In the genomic region with DNA sequence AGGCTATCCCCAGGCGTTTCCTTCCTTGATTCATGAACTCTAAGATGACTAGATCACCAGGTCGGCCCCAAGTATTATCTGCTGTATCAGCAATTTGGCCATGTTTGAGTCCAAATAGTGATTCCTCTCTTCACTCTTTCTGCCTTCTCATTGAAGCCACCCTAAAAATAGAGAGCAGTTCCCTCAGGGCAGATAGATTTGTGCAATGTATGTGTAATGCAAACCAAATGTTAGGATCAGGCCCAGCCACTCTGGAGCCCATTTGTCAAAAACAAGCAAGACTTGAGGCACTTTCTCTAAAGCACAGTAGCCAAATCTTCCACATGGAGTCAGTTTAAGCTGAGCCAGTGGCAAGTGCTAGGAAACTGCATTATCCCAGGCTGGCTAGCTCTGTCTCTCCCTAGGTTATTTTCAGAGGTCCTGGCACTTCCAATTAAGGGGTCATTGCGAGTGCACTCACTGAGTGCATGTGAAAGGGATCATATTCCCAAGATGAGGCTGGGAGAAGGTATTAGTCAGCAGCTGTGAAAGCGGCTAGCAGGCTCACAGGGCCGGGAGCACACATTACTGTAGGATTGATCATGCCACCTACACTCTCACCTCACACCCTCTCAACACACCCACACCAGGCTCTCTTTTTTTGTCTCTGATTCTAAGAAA, we compare ENCODE assay signal across 10 cellular contexts.
DNase-seq lines count a peak whose midpoint lies in the region; ATAC-seq and TF ChIP-seq lines count a peak whose summit lies in the region.
"Had no signal": no experiment of that assay in that cellular context is flagged by ENCODE, and none has a peak within 500 bp of the region (broad histone marks: within the 10 kb centered on the region; RNA-seq: fewer than 3 reads in every experiment).

No MANE protein-coding gene starts in this region.

- no peak overlapping the region for H3K4me3 Mint-ChIP-seq in activated naive CD4-positive, alpha-beta T cell treated with anti-CD3 and anti-CD28 coated beads for 36 hours
- H3K4me3 Mint-ChIP-seq: activated CD8-positive, alpha-beta memory T cell treated with anti-CD3 and anti-CD28 coated beads, Interleukin-2, amount 10 ng/mL, durations not matched to agents 7 days and 5 days had no signal

- no peak overlapping the region for H3K9ac ChIP-seq in parathyroid adenoma

- H3K36me3 ChIP-seq in parathyroid adenoma (ENCODE audit: control insufficient read depth, insufficient read depth, low read length), result no peaks in the 10 kb centered on the region

- no peak overlapping the region for H2AFZ ChIP-seq in parathyroid adenoma

- no peak overlapping the region for H3K27ac Mint-ChIP-seq in activated naive CD4-positive, alpha-beta T cell treated with anti-CD3 and anti-CD28 coated beads for 36 hours
- H3K27ac Mint-ChIP-seq: activated CD8-positive, alpha-beta memory T cell treated with anti-CD3 and anti-CD28 coated beads, Interleukin-2, amount 10 ng/mL, durations not matched to agents 7 days and 5 days had no signal

- no peaks in the 10 kb centered on the region for H3K9me3 ChIP-seq in parathyroid adenoma (ENCODE audit: control insufficient read depth, low read length)

- CTCF ChIA-PET in activated naive CD4-positive, alpha-beta T cell treated with anti-CD3 and anti-CD28 coated beads for 36 hours (lab: Charles Lee), result interaction anchor here (1.1 kb wide), 1 partner anchor 43 kb away, joined by 3 read pairs; no protein-coding TSS in a partner anchor

- peak overlapping the region; percentile 16 for H3K4me2 ChIP-seq in parathyroid adenoma (ENCODE audit: low read length)

- H3K4me3 ChIP-seq in parathyroid adenoma (ENCODE audit: low read depth, low read length), result no peak overlapping the region

- no peaks in the 10 kb centered on the region for H3K27me3 ChIP-seq in parathyroid adenoma (ENCODE audit: control insufficient read depth, insufficient read depth, low read length)

- H3K27ac ChIP-seq in parathyroid adenoma, result no peak overlapping the region

- intact Hi-C loops in activated naive CD4-positive, alpha-beta T cell treated with anti-CD3 and anti-CD28 coated beads for 36 hours (cut with micrococcal nuclease), result no loop called here

- H3K79me2 ChIP-seq in parathyroid adenoma, result no peaks in the 10 kb centered on the region

- H3K4me1 ChIP-seq in parathyroid adenoma, result no peaks in the 10 kb centered on the region

- ATAC-seq in GM21381 (IDR thresholded peaks at IDR 0.05; ENCODE audit: unreplicated experiment), result no peak
- ATAC-seq in HG02852 (IDR thresholded peaks at IDR 0.05; ENCODE audit: unreplicated experiment), result no peak
- ATAC-seq: activated CD8-positive, alpha-beta memory T cell treated with anti-CD3 and anti-CD28 coated beads, Interleukin-2, amount 10 ng/mL, durations not matched to agents 7 days and 5 days had no signal

- no peaks in the 10 kb centered on the region for H3K36me3 Mint-ChIP-seq in activated naive CD4-positive, alpha-beta T cell treated with anti-CD3 and anti-CD28 coated beads for 36 hours (ENCODE audit: low read depth)
- H3K36me3 Mint-ChIP-seq: activated CD8-positive, alpha-beta memory T cell treated with anti-CD3 and anti-CD28 coated beads, Interleukin-2, amount 10 ng/mL, durations not matched to agents 7 days and 5 days had no signal

- no peak for TF ChIP-seq CTCF in parathyroid adenoma (IDR thresholded peaks at IDR 0.05)

- peaks cover 29% of the 10 kb centered on the region for H3K27me3 Mint-ChIP-seq in activated naive CD4-positive, alpha-beta T cell treated with anti-CD3 and anti-CD28 coated beads for 36 hours (ENCODE audit: low read depth)

- DNase-seq in ELF-1 (ENCODE audit: low read depth, low spot score) (peak; percentile 57), NCI-H82 (lab: John Stamatoyannopoulos, UW) (peak; percentile 92), fibroblast of gingiva (ENCODE audit: low read depth) (peak; percentile 96)
- DNase-seq in stimulated activated CD4-positive, alpha-beta T cell treated with anti-CD3 and anti-CD28 coated beads, Interleukin-2, amount 100 ng/mL, for 24 hours, result no peak
- no peak for DNase-seq in activated naive CD4-positive, alpha-beta T cell treated with anti-CD3 and anti-CD28 coated beads for 36 hours
- DNase-seq: activated CD8-positive, alpha-beta memory T cell treated with anti-CD3 and anti-CD28 coated beads, Interleukin-2, amount 10 ng/mL, durations not matched to agents 7 days and 5 days; NCI-H446 had no signal

- H3K9me3 Mint-ChIP-seq in activated naive CD4-positive, alpha-beta T cell treated with anti-CD3 and anti-CD28 coated beads for 36 hours, result no peaks in the 10 kb centered on the region

- H3K4me1 Mint-ChIP-seq in activated naive CD4-positive, alpha-beta T cell treated with anti-CD3 and anti-CD28 coated beads for 36 hours (ENCODE audit: low read depth), result no peaks in the 10 kb centered on the region
- H3K4me1 Mint-ChIP-seq: activated CD8-positive, alpha-beta memory T cell treated with anti-CD3 and anti-CD28 coated beads, Interleukin-2, amount 10 ng/mL, durations not matched to agents 7 days and 5 days had no signal

Comparison
In these comparisons a context has a peak if more than half of its experiments do, and no peak if none do; other contexts are left out.
1. DNase-seq: peak in ELF-1 (single experiment), NCI-H82 (single experiment) and fibroblast of gingiva (single experiment); none in stimulated activated CD4-positive, alpha-beta T cell treated with anti-CD3 and anti-CD28 coated beads, Interleukin-2, amount 100 ng/mL, for 24 hours (0 of 2) and activated naive CD4-positive, alpha-beta T cell treated with anti-CD3 and anti-CD28 coated beads for 36 hours (single experiment).